In genomic region chr3:11071096-11071755, GRCh38 we compare ENCODE assay signal across 20 cellular contexts.
"Had no signal": no experiment of that assay in that cellular context is flagged by ENCODE, and none has a peak within 500 bp of the region (broad histone marks: within the 10 kb centered on the region; RNA-seq: fewer than 3 reads in every experiment).

No MANE protein-coding gene starts in this region.

- H3K9me3 ChIP-seq: gastrocnemius medialis had no signal

- H3K4me1 ChIP-seq: esophagus squamous epithelium, gastrocnemius medialis, lower lobe of right lung had no signal

- ATAC-seq: effector memory CD8-positive, alpha-beta T cell; esophagus mucosa; gastrocnemius medialis; left cardiac atrium; left lung; left ventricle myocardium superior; lower lobe of right lung had no signal

- H3K36me3 ChIP-seq: esophagus squamous epithelium, gastrocnemius medialis, heart right ventricle, left lung, lower lobe of right lung had no signal

- H3K27me3 ChIP-seq: gastrocnemius medialis, left lung had no signal

- H3K27ac ChIP-seq: epithelial cell of prostate, esophagus squamous epithelium, gastrocnemius medialis, heart right ventricle, left lung, lower lobe of right lung had no signal

- H3K4me3 ChIP-seq: esophagus squamous epithelium, gastrocnemius medialis, heart right ventricle, left lung, lower lobe of right lung had no signal

- DNase-seq: cortex of kidney; effector CD8-positive, alpha-beta T cell; effector memory CD8-positive, alpha-beta T cell; endodermal cell; erythroblast; esophagus squamous epithelium; foreskin fibroblast; foreskin melanocyte; gastrocnemius medialis; glutamatergic neuron; heart right ventricle; hippocampal formation; left cardiac atrium; left lung; left ventricle myocardium superior; lower lobe of right lung; mesenchymal stem cell; midbrain had no signal
